Comparison of ENCODE assay signal across 1 cellular context in genomic region chr16:8931864-8932263, GRCh38.
TF ChIP-seq lines count a peak whose summit lies in the region.

No MANE protein-coding gene starts in this region.

TF ChIP-seq in HepG2, 621 proteins besides CTCF, POLR2A, EP300 and RAD21 (continued from another document and continues in another):
- TF ChIP-seq ZNF687 (CRISPR knock-in tag; IDR thresholded peaks at IDR 0.05) (no peak), ZBTB49 (CRISPR knock-in tag; IDR thresholded peaks at IDR 0.05; ENCODE audit: borderline replicate concordance) (peak; percentile 75; the same call in 1 of the 2 replicates), ZFP36 (IDR thresholded peaks at IDR 0.05; ENCODE audit: borderline replicate concordance, low read depth, low read length, partially characterized antibody) (no peak), CERS6 (CRISPR knock-in tag; IDR thresholded peaks at IDR 0.05) (no peak), ZBTB3 (CRISPR knock-in tag; IDR thresholded peaks at IDR 0.05; ENCODE audit: borderline replicate concordance, low read depth) (no peak), CC2D1A (CRISPR knock-in tag; IDR thresholded peaks at IDR 0.05) (0 out of 2 replicates have a peak, but pooled peaks have one; percentile 64), THAP9 (CRISPR knock-in tag; IDR thresholded peaks at IDR 0.05; ENCODE audit: borderline replicate concordance) (no peak), POLR2AphosphoS5 (IDR thresholded peaks at IDR 0.05; ENCODE audit: low read depth, low read length) (no peak), ATF6 (CRISPR knock-in tag; conservative IDR thresholded peaks at IDR 0.05) (no peak), SNAPC4 (CRISPR knock-in tag; IDR thresholded peaks at IDR 0.05) (no peak), SMARCC2 (IDR thresholded peaks at IDR 0.05) (no peak), MIER2 (CRISPR knock-in tag; IDR thresholded peaks at IDR 0.05) (peak; percentile 99), MEIS1 (CRISPR knock-in tag; IDR thresholded peaks at IDR 0.05; ENCODE audit: borderline replicate concordance) (no peak), BHLHE40 (IDR thresholded peaks at IDR 0.05; ENCODE audit: low read length) (no peak), NFE2 (CRISPR knock-in tag; IDR thresholded peaks at IDR 0.05) (no peak), MED13 (CRISPR knock-in tag; IDR thresholded peaks at IDR 0.05) (peak; percentile 46; the same call in 1 of the 2 replicates), POGZ (CRISPR knock-in tag; IDR thresholded peaks at IDR 0.05) (no peak), ZFP62 (CRISPR knock-in tag; IDR thresholded peaks at IDR 0.05) (no peak), TEAD3 (CRISPR knock-in tag; optimal IDR thresholded peaks at IDR 0.05; ENCODE audit: borderline replicate concordance) (no peak), ZNF724P (CRISPR knock-in tag; IDR thresholded peaks at IDR 0.05; ENCODE audit: borderline replicate concordance) (no peak), MXD4 (CRISPR knock-in tag; IDR thresholded peaks at IDR 0.05) (peak; percentile 41; the same call in 1 of the 2 replicates), RBFOX2 (IDR thresholded peaks at IDR 0.05; ENCODE audit: low read depth, low read length) (no peak), ZNF619 (CRISPR knock-in tag; IDR thresholded peaks at IDR 0.05) (no peak), ZHX1 (CRISPR knock-in tag; IDR thresholded peaks at IDR 0.05; ENCODE audit: low read depth) (no peak), E2F1 (CRISPR knock-in tag; IDR thresholded peaks at IDR 0.05) (no peak), ZKSCAN5 (CRISPR knock-in tag; IDR thresholded peaks at IDR 0.05) (peak; percentile 78; the same call in 1 of the 2 replicates), PBX2 (CRISPR knock-in tag; IDR thresholded peaks at IDR 0.05) (no peak), ZNF782 (CRISPR knock-in tag; IDR thresholded peaks at IDR 0.05; ENCODE audit: borderline replicate concordance) (no peak), ZNF766 (CRISPR knock-in tag; IDR thresholded peaks at IDR 0.05; ENCODE audit: borderline replicate concordance) (no peak), ZNF772 (CRISPR knock-in tag; IDR thresholded peaks at IDR 0.05) (peak; percentile 50; the same call in 1 of the 2 replicates), TBL1XR1 (IDR thresholded peaks at IDR 0.05; ENCODE audit: borderline replicate concordance, low read length, partially characterized antibody) (no peak)
